24 cellular contexts compared by ENCODE assay signal in genomic region chr1:224856973-224857372, GRCh38.
DNase-seq lines count a peak whose midpoint lies in the region; ATAC-seq, FAIRE-seq and TF ChIP-seq lines count a peak whose summit lies in the region.
"Had no signal": no experiment of that assay in that cellular context is flagged by ENCODE, and none has a peak within 500 bp of the region (broad histone marks: within the 10 kb centered on the region; RNA-seq: fewer than 3 reads in every experiment).

No MANE protein-coding gene starts in this region.

- BruUV-seq in HepG2 (replicated peaks; lab: Mats Ljungman, UMichigan) (no TSS peak), K562 (replicated peaks; lab: Mats Ljungman, UMichigan) (no TSS peak)

- H3K27ac ChIP-seq in HepG2 (ENCODE audit: extremely low read length, insufficient read depth, low read length) (no peak overlapping the region), right lobe of liver (no peak overlapping the region), K562 (ENCODE audit: extremely low read depth, low read depth, low read length) (no peak overlapping the region), mesenchymal stem cell (ENCODE audit: low read length, poor library complexity, severe bottlenecking) (no peak overlapping the region)
- H3K27ac ChIP-seq: 22Rv1, BLaER1 had no signal

- no peaks in the 10 kb centered on the region for H3K4me1 ChIP-seq in HepG2 (ENCODE audit: insufficient read depth, low read length)
- no peaks in the 10 kb centered on the region for H3K4me1 ChIP-seq in right lobe of liver
- no peaks in the 10 kb centered on the region for H3K4me1 ChIP-seq in K562 (replicated peaks in 1 of 2; ENCODE audit: control insufficient read depth in 2 of 2, insufficient read depth in 2 of 2, low read length in 2 of 2)
- H3K4me1 ChIP-seq in mesenchymal stem cell (ENCODE audit: control insufficient read depth, insufficient read depth, low read depth, low read length), result no peaks in the 10 kb centered on the region
- H3K4me1 ChIP-seq: BE2C, BLaER1 had no signal

- H2BK15ac ChIP-seq in mesenchymal stem cell (ENCODE audit: low read depth, poor library complexity, severe bottlenecking), result no peak overlapping the region

- no peak overlapping the region for H3K23ac ChIP-seq in mesenchymal stem cell (ENCODE audit: low read length in 2 of 2)

- H3K18ac ChIP-seq in mesenchymal stem cell (ENCODE audit: low read depth in 1 of 2, low read length in 2 of 2), result no peak overlapping the region

- ATAC-seq in HepG2 (no peak), right lobe of liver (no peak), K562 (no peak)
- ATAC-seq: GM12878 had no signal

- H3K4me2 ChIP-seq in HepG2 (ENCODE audit: low read depth, low read length) (no peak overlapping the region), K562 (ENCODE audit: insufficient read depth, low read length) (no peak overlapping the region), mesenchymal stem cell (ENCODE audit: low read length, poor library complexity, severe bottlenecking) (no peak overlapping the region)
- H3K4me2 ChIP-seq: BLaER1 had no signal

- H2BK120ac ChIP-seq in mesenchymal stem cell (ENCODE audit: low read depth, low read length), result no peak overlapping the region

- intact Hi-C loops in HepG2 (cut with micrococcal nuclease; ENCODE audit: unreplicated experiment), result no loop called here
- intact Hi-C loops in right lobe of liver (cut with DNase I), result loop anchor here in 1 of 2 donors (10.0 kb wide), 1 partner anchor 212 kb away; no protein-coding TSS in a partner anchor
- intact Hi-C loops in K562 (cut with micrococcal nuclease), result no loop called here

- CTCF ChIA-PET in HepG2 (lab: Yijun Ruan, JAX; ENCODE audit: low intra/inter-chr PET ratio, low total read pairs), result no interaction called here
- CTCF ChIA-PET in K562 (lab: Yijun Ruan, JAX; ENCODE audit: low intra/inter-chr PET ratio), result no interaction called here

- no peak overlapping the region for H2AFZ ChIP-seq in HepG2 (ENCODE audit: low read length)
- no peak overlapping the region for H2AFZ ChIP-seq in K562 (ENCODE audit: low read depth, low read length)
- H2AFZ ChIP-seq in mesenchymal stem cell (ENCODE audit: low read depth, low read length), result no peak overlapping the region

- TF ChIP-seq EP300 in HepG2 (IDR thresholded peaks at IDR 0.05; ENCODE audit: low read depth in 2 of 2, low read length in 2 of 2) (no peak), HepG2 (CRISPR knock-in tag; IDR thresholded peaks at IDR 0.05; ENCODE audit: borderline replicate concordance) (no peak), K562 (IDR thresholded peaks at IDR 0.05; ENCODE audit: low read length) (no peak)

- H4K20me1 ChIP-seq in HepG2 (ENCODE audit: insufficient read depth, low read length) (no peaks in the 10 kb centered on the region), K562 (replicated peaks; ENCODE audit: control insufficient read depth, insufficient read depth, low read length) (no peaks in the 10 kb centered on the region)
- H4K20me1 ChIP-seq: BLaER1 had no signal

- FAIRE-seq in HepG2 (lab: Jason Lieb, UNC) (no peak), K562 (lab: Jason Lieb, UNC) (no peak)
- FAIRE-seq: GM12878, GM12892, GM18507 had no signal

- H3K9me3 ChIP-seq in HepG2 (ENCODE audit: low read length), result no peaks in the 10 kb centered on the region
- H3K9me3 ChIP-seq in right lobe of liver, result no peaks in the 10 kb centered on the region
- H3K9me3 ChIP-seq in K562 (replicated peaks; ENCODE audit: control insufficient read depth, insufficient read depth, low read depth, low read length), result no peaks in the 10 kb centered on the region
- H3K9me3 ChIP-seq in mesenchymal stem cell (ENCODE audit: control insufficient read depth, low read length), result no peaks in the 10 kb centered on the region
- H3K9me3 ChIP-seq: BE2C, BLaER1 had no signal

- H3K79me1 ChIP-seq in mesenchymal stem cell (replicated peaks; ENCODE audit: low read length, poor library complexity, severe bottlenecking), result no peaks in the 10 kb centered on the region

- no peak overlapping the region for H4K8ac ChIP-seq in mesenchymal stem cell (ENCODE audit: low read length)

- WGBS in HepG2 (ENCODE audit: low lambda C conversion rate), result 78% methylated on average over 2 of the region's 2 CpGs
- WGBS in right lobe of liver (ENCODE audit: insufficient coverage, low coverage, low lambda C conversion rate, missing lambda C conversion rate), result 68% methylated on average over 2 of the region's 2 CpGs
- WGBS in K562 (ENCODE audit: insufficient coverage, low coverage, missing lambda C conversion rate), result 0% methylated on average over 2 of the region's 2 CpGs
- 100% methylated on average over 1 of the region's 2 CpGs for WGBS in mesenchymal stem cell

- no peak for TF ChIP-seq POLR2A in HepG2 (IDR thresholded peaks at IDR 0.05; ENCODE audit: insufficient read depth in 1 of 2, low read depth in 2 of 2, low read length in 2 of 2)
- no peak for TF ChIP-seq POLR2A in right lobe of liver (IDR thresholded peaks at IDR 0.05)
- no peak for TF ChIP-seq POLR2A in K562 (conservative IDR thresholded peaks at IDR 0.05)

- H2BK5ac ChIP-seq in mesenchymal stem cell (ENCODE audit: low read depth, low read length, poor library complexity, severe bottlenecking), result no peak overlapping the region

- DNase-seq in HepG2 (ENCODE audit: low spot score), result no peak
- no peak for DNase-seq in right lobe of liver
- DNase-seq in K562 (ENCODE audit: extremely low read depth in 1 of 4, low spot score in 3 of 4), result no peak
- DNase-seq in mesenchymal stem cell, result no peak
- DNase-seq in H7, result no peak
- DNase-seq: ACHN; BE2C; C1 segment of cervical spinal cord; CD4-positive, alpha-beta memory T cell; CD4-positive, CD25-positive, alpha-beta regulatory T cell; CD8-positive, alpha-beta memory T cell; COR-L47; DMS 273 treated with DMSO at 0.1 percent for 48 hours; DMS153; DMS53; DMS79; DND-41; EL; GDM1 had no signal

- H2AK5ac ChIP-seq in mesenchymal stem cell (ENCODE audit: low read length, severe bottlenecking), result no peak overlapping the region

- TF ChIP-seq CTCF in HepG2 (CRISPR knock-in tag; IDR thresholded peaks at IDR 0.05), result no peak
- TF ChIP-seq CTCF in right lobe of liver (IDR thresholded peaks at IDR 0.05), result no peak
- TF ChIP-seq CTCF in K562 (IDR thresholded peaks at IDR 0.05 in 2 of 3, conservative IDR thresholded peaks at IDR 0.05 in 1 of 3; ENCODE audit: insufficient read depth in 2 of 3, low read depth in 1 of 3, low read length in 3 of 3), result no peak

- no peaks in the 10 kb centered on the region for H3K27me3 ChIP-seq in HepG2 (ENCODE audit: control insufficient read depth in 1 of 2, insufficient read depth in 2 of 2, low read length in 2 of 2)
- no peaks in the 10 kb centered on the region for H3K27me3 ChIP-seq in right lobe of liver
- H3K27me3 ChIP-seq in K562 (ENCODE audit: control insufficient read depth in 2 of 2, insufficient read depth in 2 of 2, low read length in 2 of 2), result no peaks in the 10 kb centered on the region; a peak in 1 of 5 replicates
- peaks cover 0 to 8% of the 10 kb centered on the region in 2 experiments for H3K27me3 ChIP-seq in mesenchymal stem cell (ENCODE audit: control insufficient read depth in 1 of 2, insufficient read depth in 1 of 2, low read length in 2 of 2)
- no peaks in the 10 kb centered on the region for H3K27me3 ChIP-seq in H7 (ENCODE audit: control insufficient read depth, insufficient read depth, low read length)
- H3K27me3 ChIP-seq: BE2C, BLaER1 had no signal

- no peak overlapping the region for H3K4ac ChIP-seq in mesenchymal stem cell (ENCODE audit: low read depth in 1 of 2, low read length in 2 of 2)

- H4K91ac ChIP-seq in mesenchymal stem cell (ENCODE audit: low read length), result no peak overlapping the region

- H3K14ac ChIP-seq in mesenchymal stem cell (ENCODE audit: low read length in 2 of 2), result no peak overlapping the region

- POLR2A ChIA-PET in HepG2 (lab: Yijun Ruan, JAX), result no interaction called here
- POLR2A ChIA-PET in K562 (lab: Yijun Ruan, JAX), result interaction anchor here (0.6 kb wide), 1 partner anchor 636 kb away, joined by 3 read pairs; no protein-coding TSS in a partner anchor

- H3K9ac ChIP-seq in HepG2 (ENCODE audit: insufficient read depth, low read depth, low read length) (no peak overlapping the region), K562 (ENCODE audit: insufficient read depth in 1 of 2, low read depth in 2 of 2, low read length in 2 of 2) (no peak overlapping the region), mesenchymal stem cell (ENCODE audit: low read length) (no peak overlapping the region)
- H3K9ac ChIP-seq: BLaER1 had no signal

- no peak overlapping the region for H2BK12ac ChIP-seq in mesenchymal stem cell (ENCODE audit: low read length in 2 of 2)

- H3K79me2 ChIP-seq in HepG2 (ENCODE audit: insufficient read depth, low read length) (no peaks in the 10 kb centered on the region), K562 (ENCODE audit: control insufficient read depth, insufficient read depth, low read length) (no peaks in the 10 kb centered on the region)

- TF ChIP-seq RAD21 in HepG2 (CRISPR knock-in tag; IDR thresholded peaks at IDR 0.05), result no peak
- no peak for TF ChIP-seq RAD21 in K562 (CRISPR knock-in tag; conservative IDR thresholded peaks at IDR 0.05 in 1 of 2, IDR thresholded peaks at IDR 0.05 in 1 of 2)

- in situ Hi-C loops in HepG2 (cut with HindIII; ENCODE audit: extremely low pct_ligation_motif_present, low pct_unique_long_range_greater_than_20kb), result no loop called here
- in situ Hi-C loops in K562 (cut with MboI), result no loop called here

- H3K36me3 ChIP-seq in HepG2 (replicated peaks in 1 of 2; ENCODE audit: control insufficient read depth in 1 of 2, insufficient read depth in 2 of 2, low read length in 2 of 2) (no peaks in the 10 kb centered on the region), right lobe of liver (no peaks in the 10 kb centered on the region), K562 (ENCODE audit: control insufficient read depth, insufficient read depth, low read length) (no peaks in the 10 kb centered on the region), mesenchymal stem cell (ENCODE audit: control insufficient read depth in 1 of 2, insufficient read depth in 2 of 2, low read depth in 1 of 2, low read length in 2 of 2) (no peaks in the 10 kb centered on the region), H7 (replicated peaks; ENCODE audit: control insufficient read depth, insufficient read depth, low read length) (no peaks in the 10 kb centered on the region)
- H3K36me3 ChIP-seq: BE2C, BLaER1 had no signal

- H3K9me1 ChIP-seq in K562 (ENCODE audit: control insufficient read depth, insufficient read depth, low read length), result no peaks in the 10 kb centered on the region

- H3K4me3 ChIP-seq in HepG2 (replicated peaks in 1 of 3; ENCODE audit: insufficient read depth in 1 of 3, low read depth in 2 of 3, low read length in 3 of 3) (no peak overlapping the region), right lobe of liver (no peak overlapping the region), K562 (no peak overlapping the region), mesenchymal stem cell (ENCODE audit: insufficient read depth in 1 of 2, low read depth in 1 of 2, low read length in 2 of 2) (no peak overlapping the region), H7 (ENCODE audit: insufficient read depth, low read depth, low read length) (no peak overlapping the region)
- H3K4me3 ChIP-seq: BLaER1, GM12878 had no signal

TF ChIP-seq in HepG2, 621 proteins besides CTCF, POLR2A, EP300 and RAD21 (continues in another document):
- no peak for TF ChIP-seq ZNF33A (CRISPR knock-in tag; IDR thresholded peaks at IDR 0.05; ENCODE audit: borderline replicate concordance)

TF ChIP-seq in K562, 482 proteins besides CTCF, POLR2A, EP300 and RAD21 (continues in another document):
- no peak for TF ChIP-seq GABPB2 (CRISPR knock-in tag; conservative IDR thresholded peaks at IDR 0.05)
- TF ChIP-seq ZNF316 (IDR thresholded peaks at IDR 0.05), result peak; percentile 87

Comparison
In these comparisons a context has a peak if more than half of its experiments do, and no peak if none do; other contexts are left out.
1. Of the 241 proteins assayed by ChIP-seq in both HepG2 and K562: peak only in HepG2: none; only in K562: MAFG; in both: MAFF and MAFK; in neither: 238.